Comparison of ENCODE assay signal across 19 cellular contexts in the genomic region with DNA sequence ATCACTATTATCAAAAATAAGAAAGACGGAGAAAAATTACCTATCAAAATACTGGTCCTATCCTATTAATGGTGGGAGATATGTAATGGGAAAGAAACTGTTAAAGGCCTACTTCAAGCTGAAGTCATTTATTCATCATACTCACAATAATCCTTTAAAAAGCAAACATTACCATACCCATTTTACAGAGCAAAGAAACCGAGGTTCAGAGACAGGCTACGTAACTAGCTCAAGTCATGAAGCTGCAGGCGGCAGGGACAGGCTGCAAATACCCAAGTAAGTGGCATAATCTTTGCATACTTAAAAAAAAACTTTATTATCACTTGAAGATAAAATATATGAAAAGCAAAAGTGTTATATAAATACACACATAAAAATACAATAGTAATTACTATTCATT. TPM values are rescaled to one million over a fixed set of nuclear protein-coding genes. Genes with fewer than 3 reads are reported as not detected.
A peak's percentile ranks its signal among the peaks of the same experiment; 100 is the strongest.
DNase-seq lines count a peak whose midpoint lies in the region; ATAC-seq, FAIRE-seq and TF ChIP-seq lines count a peak whose summit lies in the region.
"Had no signal": no experiment of that assay in that cellular context is flagged by ENCODE, and none has a peak within 500 bp of the region (broad histone marks: within the 10 kb centered on the region; RNA-seq: fewer than 3 reads in every experiment).

No MANE protein-coding gene starts in this region.

- FAIRE-seq in endometrium (lab: Jason Lieb, UNC), result peak; percentile 26
- FAIRE-seq: colon had no signal

- H3K4me1 Mint-ChIP-seq in activated naive CD8-positive, alpha-beta T cell (ENCODE audit: low read depth), result peaks cover 42% of the 10 kb centered on the region
- H3K4me1 Mint-ChIP-seq in activated naive CD8-positive, alpha-beta T cell treated with anti-CD3 and anti-CD28 coated beads for 36 hours, result peaks cover 40% of the 10 kb centered on the region
- H3K4me1 Mint-ChIP-seq in nephron (peaks cover 28% of the 10 kb centered on the region), chondrocyte (ENCODE audit: low read depth) (peaks cover 23% of the 10 kb centered on the region)

- H3K27ac ChIP-seq in upper lobe of left lung, result peak overlapping the region; percentile 91 to 95 (median 94)

- no peaks in the 10 kb centered on the region for H3K27me3 Mint-ChIP-seq in activated naive CD8-positive, alpha-beta T cell
- H3K27me3 Mint-ChIP-seq in activated naive CD8-positive, alpha-beta T cell treated with anti-CD3 and anti-CD28 coated beads for 36 hours, result no peaks in the 10 kb centered on the region
- peaks cover 5% of the 10 kb centered on the region for H3K27me3 Mint-ChIP-seq in nephron (ENCODE audit: low read depth)
- H3K27me3 Mint-ChIP-seq in chondrocyte (ENCODE audit: low read depth), result no peaks in the 10 kb centered on the region
- H3K27me3 Mint-ChIP-seq: activated CD8-positive, alpha-beta T cell treated with anti-CD3 and anti-CD28 coated beads for 36 hours had no signal

- 69 to 72% methylated on average over 4 of the region's 4 CpGs for WGBS in upper lobe of left lung, 2 donors

- TF ChIP-seq POLR2A in upper lobe of left lung (IDR thresholded peaks at IDR 0.05) (no peak), GM18505 (IDR thresholded peaks at IDR 0.05; ENCODE audit: borderline replicate concordance, extremely low read depth, insufficient read depth, insufficient read length) (no peak)

- H3K9me3 Mint-ChIP-seq in activated naive CD8-positive, alpha-beta T cell (ENCODE audit: low read depth), result no peaks in the 10 kb centered on the region
- peaks cover 4% of the 10 kb centered on the region for H3K9me3 Mint-ChIP-seq in activated naive CD8-positive, alpha-beta T cell treated with anti-CD3 and anti-CD28 coated beads for 36 hours
- H3K9me3 Mint-ChIP-seq in nephron (no peaks in the 10 kb centered on the region), chondrocyte (ENCODE audit: low read depth) (no peaks in the 10 kb centered on the region)
- H3K9me3 Mint-ChIP-seq: CD8-positive, alpha-beta T cell; immature natural killer cell; stimulated activated effector memory CD8-positive, alpha-beta T cell treated with anti-CD3 and anti-CD28 coated beads, Interleukin-12 subunit alpha, Interleukin-12 subunit beta, amount 100 ng/mL, for 72 hours had no signal

- H3K27ac Mint-ChIP-seq in activated naive CD8-positive, alpha-beta T cell, result peak overlapping the region; percentile 12
- no peak overlapping the region for H3K27ac Mint-ChIP-seq in activated naive CD8-positive, alpha-beta T cell treated with anti-CD3 and anti-CD28 coated beads for 36 hours
- H3K27ac Mint-ChIP-seq in nephron (peak overlapping the region; percentile 37 to 86 (median 68)), chondrocyte (ENCODE audit: unreplicated experiment) (no peak overlapping the region)
- H3K27ac Mint-ChIP-seq: stimulated activated effector memory CD8-positive, alpha-beta T cell treated with anti-CD3 and anti-CD28 coated beads, Interleukin-12 subunit alpha, Interleukin-12 subunit beta, amount 100 ng/mL, for 72 hours had no signal

- TF ChIP-seq CTCF in nephron (IDR thresholded peaks at IDR 0.05; ENCODE audit: unreplicated experiment in 3 of 3) (no peak), upper lobe of left lung (IDR thresholded peaks at IDR 0.05) (no peak), chondrocyte (IDR thresholded peaks at IDR 0.05) (no peak)

- H3K4me3 Mint-ChIP-seq in activated naive CD8-positive, alpha-beta T cell, result no peak overlapping the region
- no peak overlapping the region for H3K4me3 Mint-ChIP-seq in activated naive CD8-positive, alpha-beta T cell treated with anti-CD3 and anti-CD28 coated beads for 36 hours
- H3K4me3 Mint-ChIP-seq in nephron (peak overlapping the region; percentile 92 to 94 (median 94)), chondrocyte (ENCODE audit: unreplicated experiment) (no peak overlapping the region)

- peaks cover 26 to 58% (median 45%) of the 10 kb centered on the region in 4 donors for H3K4me1 ChIP-seq in upper lobe of left lung

- no peaks in the 10 kb centered on the region for H3K36me3 ChIP-seq in upper lobe of left lung

- TF ChIP-seq EP300 in upper lobe of left lung (IDR thresholded peaks at IDR 0.05), result no peak

- peak overlapping the region in 1 of 4 donors; percentile 96 for H3K4me3 ChIP-seq in upper lobe of left lung

- DNase-seq in activated naive CD8-positive, alpha-beta T cell treated with anti-CD3 and anti-CD28 coated beads for 36 hours, result no peak
- DNase-seq in upper lobe of left lung, result no peak
- no peak for DNase-seq in NCI-H510A (lab: John Stamatoyannopoulos, UW)
- DNase-seq in chondrocyte (ENCODE audit: low spot score), result no peak
- DNase-seq: activated CD8-positive, alpha-beta T cell treated with anti-CD3 and anti-CD28 coated beads for 36 hours; aorta; CD8-positive, alpha-beta T cell; immature natural killer cell; NCI-H1092; NCI-H748 treated with DMSO at 0.1 percent for 48 hours; occipital lobe had no signal

- H3K9me3 ChIP-seq in upper lobe of left lung, result no peaks in the 10 kb centered on the region

- no peak for ATAC-seq in upper lobe of left lung (ENCODE audit: low FRiP score in 2 of 2)
- no peak for ATAC-seq in GM18505 (IDR thresholded peaks at IDR 0.05; ENCODE audit: unreplicated experiment)
- ATAC-seq: activated CD8-positive, alpha-beta T cell treated with anti-CD3 and anti-CD28 coated beads for 36 hours; CD8-positive, alpha-beta T cell; Panc1; SK-N-SH treated with all-trans-retinoic acid at 6 μM for 48 hours; stimulated activated effector memory CD8-positive, alpha-beta T cell treated with anti-CD3 and anti-CD28 coated beads, Interleukin-12 subunit alpha, Interleukin-12 subunit beta, amount 100 ng/mL, for 72 hours had no signal

- peaks cover 3% of the 10 kb centered on the region for H3K36me3 Mint-ChIP-seq in activated naive CD8-positive, alpha-beta T cell
- peaks cover 28% of the 10 kb centered on the region for H3K36me3 Mint-ChIP-seq in activated naive CD8-positive, alpha-beta T cell treated with anti-CD3 and anti-CD28 coated beads for 36 hours
- H3K36me3 Mint-ChIP-seq in nephron (ENCODE audit: low read depth) (no peaks in the 10 kb centered on the region), chondrocyte (ENCODE audit: low read depth) (no peaks in the 10 kb centered on the region)
- H3K36me3 Mint-ChIP-seq: stimulated activated effector memory CD8-positive, alpha-beta T cell treated with anti-CD3 and anti-CD28 coated beads, Interleukin-12 subunit alpha, Interleukin-12 subunit beta, amount 100 ng/mL, for 72 hours had no signal

- H3K27me3 ChIP-seq in upper lobe of left lung, result no peaks in the 10 kb centered on the region

RNA-seq across cellular contexts. Expression of gene RALGAPA2, which starts 2.6 kb away (rescaled TPM):
- total RNA-seq in activated naive CD8-positive, alpha-beta T cell treated with anti-CD3 and anti-CD28 coated beads for 36 hours, result 10 to 100 TPM; 14.7 to 15.6 TPM
- total RNA-seq in upper lobe of left lung (10 to 100 TPM; 50.8 to 95.3 (median 65.3) TPM), chondrocyte (9.5 to 10.8 TPM (median 10.2 TPM) in 3 replicates)

Comparison
In these comparisons a context has a peak if more than half of its experiments do, and no peak if none do; other contexts are left out.
1. H3K27ac Mint-ChIP-seq: peak in activated naive CD8-positive, alpha-beta T cell (single experiment) and nephron (3 of 3); none in activated naive CD8-positive, alpha-beta T cell treated with anti-CD3 and anti-CD28 coated beads for 36 hours (single experiment) and chondrocyte (single experiment).
2. H3K4me3 Mint-ChIP-seq: peak in nephron (3 of 3); none in activated naive CD8-positive, alpha-beta T cell (single experiment), activated naive CD8-positive, alpha-beta T cell treated with anti-CD3 and anti-CD28 coated beads for 36 hours (single experiment) and chondrocyte (single experiment).